1 cellular context compared by ENCODE assay signal in the genomic region with DNA sequence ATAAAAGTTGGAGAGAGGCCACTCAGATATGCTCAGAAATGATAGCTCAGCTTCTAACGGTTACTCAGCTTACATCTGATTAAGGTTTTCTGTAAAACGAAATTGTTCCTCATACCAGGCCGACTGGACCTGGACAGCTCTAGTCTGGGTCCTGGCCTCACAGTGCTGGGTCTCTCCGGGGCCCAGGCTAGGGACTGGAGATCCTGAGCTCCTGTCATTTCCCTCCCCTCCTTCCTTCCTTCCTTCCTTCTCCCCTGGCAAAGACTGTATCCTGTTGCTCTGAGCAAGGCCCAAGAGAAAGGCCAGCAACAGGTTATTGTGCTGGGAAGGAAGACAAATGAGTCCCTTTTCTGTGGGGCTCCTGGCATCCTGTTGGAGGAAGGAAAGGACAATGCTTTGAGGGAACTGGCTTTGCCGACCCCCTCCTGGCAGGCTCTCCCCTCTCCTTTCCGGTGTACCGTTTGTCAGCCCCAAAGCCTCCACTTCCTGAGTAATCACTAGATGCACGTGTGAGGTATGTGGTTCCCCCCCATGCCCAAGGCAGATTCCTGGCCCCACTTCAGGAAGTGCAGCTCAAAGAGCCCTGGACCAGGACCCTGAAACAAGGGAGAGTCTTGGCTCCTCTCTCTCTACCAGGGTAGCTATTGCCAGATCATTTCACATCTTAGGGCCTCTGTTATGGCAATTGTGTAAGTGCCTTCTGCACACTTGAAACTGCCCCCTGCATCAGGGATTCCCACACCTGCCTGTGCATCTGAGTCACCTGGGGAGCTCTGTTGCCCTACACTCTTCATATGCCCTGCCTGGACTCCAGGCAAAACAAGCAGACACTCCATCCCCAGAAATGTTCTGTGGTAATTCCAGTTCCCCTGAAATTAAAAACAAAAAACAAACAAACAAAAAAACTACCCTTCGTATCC.
A peak's percentile ranks its signal among the peaks of the same experiment; 100 is the strongest.
TF ChIP-seq lines count a peak whose summit lies in the region.

No MANE protein-coding gene starts in this region.

TF ChIP-seq in HEK293, 187 proteins besides CTCF, POLR2A, EP300 and RAD21 (continued from another document):
- no peak for TF ChIP-seq TRIM28 (IDR thresholded peaks at IDR 0.05; ENCODE audit: borderline replicate concordance, low read length)
- TF ChIP-seq, protein P1, sequence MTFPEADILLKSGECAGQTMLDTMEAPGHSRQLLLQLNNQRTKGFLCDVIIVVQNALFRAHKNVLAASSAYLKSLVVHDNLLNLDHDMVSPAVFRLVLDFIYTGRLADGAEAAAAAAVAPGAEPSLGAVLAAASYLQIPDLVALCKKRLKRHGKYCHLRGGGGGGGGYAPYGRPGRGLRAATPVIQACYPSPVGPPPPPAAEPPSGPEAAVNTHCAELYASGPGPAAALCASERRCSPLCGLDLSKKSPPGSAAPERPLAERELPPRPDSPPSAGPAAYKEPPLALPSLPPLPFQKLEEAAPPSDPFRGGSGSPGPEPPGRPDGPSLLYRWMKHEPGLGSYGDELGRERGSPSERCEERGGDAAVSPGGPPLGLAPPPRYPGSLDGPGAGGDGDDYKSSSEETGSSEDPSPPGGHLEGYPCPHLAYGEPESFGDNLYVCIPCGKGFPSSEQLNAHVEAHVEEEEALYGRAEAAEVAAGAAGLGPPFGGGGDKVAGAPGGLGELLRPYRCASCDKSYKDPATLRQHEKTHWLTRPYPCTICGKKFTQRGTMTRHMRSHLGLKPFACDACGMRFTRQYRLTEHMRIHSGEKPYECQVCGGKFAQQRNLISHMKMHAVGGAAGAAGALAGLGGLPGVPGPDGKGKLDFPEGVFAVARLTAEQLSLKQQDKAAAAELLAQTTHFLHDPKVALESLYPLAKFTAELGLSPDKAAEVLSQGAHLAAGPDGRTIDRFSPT (tag by site-specific recombination; IDR thresholded peaks at IDR 0.05): no peak
- TF ChIP-seq PRDM4 (tag by site-specific recombination; IDR thresholded peaks at IDR 0.05): peak; percentile 27; the same call in 1 of the 2 replicates
- TF ChIP-seq ZNF248 (tag by site-specific recombination; IDR thresholded peaks at IDR 0.05): no peak
- TF ChIP-seq SCRT1 (tag by site-specific recombination; IDR thresholded peaks at IDR 0.05; ENCODE audit: borderline replicate concordance): peak; percentile 90; the same call in 1 of the 2 replicates
- no peak for TF ChIP-seq ZNF16 (tag by site-specific recombination; IDR thresholded peaks at IDR 0.05; ENCODE audit: low read depth)
- no peak for TF ChIP-seq ZNF521 (tag by site-specific recombination; IDR thresholded peaks at IDR 0.05)
- peak; percentile 97 for TF ChIP-seq SCRT2 (tag by site-specific recombination; IDR thresholded peaks at IDR 0.05)
- TF ChIP-seq ZNF837 (tag by site-specific recombination; IDR thresholded peaks at IDR 0.05): no peak
- TF ChIP-seq ZNF174 (tag by site-specific recombination; IDR thresholded peaks at IDR 0.05): no peak
